17 cellular contexts compared by ENCODE assay signal in the genomic region with DNA sequence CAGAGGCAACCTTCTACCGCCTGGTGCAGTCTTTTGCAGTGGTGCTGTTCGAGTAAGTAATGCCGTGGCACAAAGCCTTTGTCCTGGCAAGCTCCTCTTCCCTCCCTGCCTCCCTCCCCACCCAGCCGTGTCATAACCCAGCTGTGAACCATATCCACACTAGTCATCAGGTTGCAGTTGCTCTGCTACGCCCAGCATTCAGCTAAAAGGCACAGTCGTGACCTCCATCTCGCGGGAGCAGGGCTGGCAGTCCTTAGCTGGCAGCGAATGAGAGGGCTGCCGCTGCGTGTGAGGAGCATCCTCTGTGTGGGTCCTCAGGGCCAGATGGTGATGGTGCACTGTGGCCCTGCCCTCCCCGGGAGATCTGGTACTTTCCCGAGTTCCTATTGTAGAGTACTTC. TPM values are rescaled to one million over a fixed set of nuclear protein-coding genes. Genes with fewer than 3 reads are reported as not detected.
A peak's percentile ranks its signal among the peaks of the same experiment; 100 is the strongest.
DNase-seq lines count a peak whose midpoint lies in the region; ATAC-seq and TF ChIP-seq lines count a peak whose summit lies in the region.
"Had no signal": no experiment of that assay in that cellular context is flagged by ENCODE, and none has a peak within 500 bp of the region (broad histone marks: within the 10 kb centered on the region; RNA-seq: fewer than 3 reads in every experiment).

No MANE protein-coding gene starts in this region.

- peaks cover 24% of the 10 kb centered on the region for H3K4me1 Mint-ChIP-seq in CD14-positive monocyte

- H3K27me3 Mint-ChIP-seq in CD14-positive monocyte (ENCODE audit: low read depth in 3 of 3): peaks cover 1 to 4% (median 2%) of the 10 kb centered on the region in 3 donors
- H3K27me3 Mint-ChIP-seq: activated CD4-positive, alpha-beta memory T cell treated with anti-CD3 and anti-CD28 coated beads for 36 hours had no signal

- H3K4me3 Mint-ChIP-seq in CD14-positive monocyte: no peak overlapping the region
- H3K4me3 Mint-ChIP-seq: activated CD4-positive, alpha-beta memory T cell treated with anti-CD3 and anti-CD28 coated beads for 36 hours had no signal

- H3K9me3 Mint-ChIP-seq in CD14-positive monocyte: no peaks in the 10 kb centered on the region
- H3K9me3 Mint-ChIP-seq: activated CD4-positive, alpha-beta memory T cell treated with anti-CD3 and anti-CD28 coated beads for 36 hours had no signal

- ATAC-seq in omental fat pad (ENCODE audit: low FRiP score): peak; percentile 65
- ATAC-seq: HCT116 had no signal

- H3K36me3 Mint-ChIP-seq in CD14-positive monocyte: peaks cover 85 to 98% of the 10 kb centered on the region in 2 donors

- H3K27ac Mint-ChIP-seq in CD14-positive monocyte: no peak overlapping the region
- H3K27ac Mint-ChIP-seq: activated CD4-positive, alpha-beta memory T cell treated with anti-CD3 and anti-CD28 coated beads for 36 hours had no signal

- DNase-seq in Daoy (ENCODE audit: low read depth) (peak; percentile 21), NCI-H2227 (lab: John Stamatoyannopoulos, UW; ENCODE audit: unreplicated experiment) (peak; percentile 84), fibroblast of the conjunctiva (ENCODE audit: low read depth) (peak; percentile 59), omental fat pad (ENCODE audit: low spot score) (no peak), CD14-positive monocyte (ENCODE audit: low spot score) (no peak), SW 1271 (lab: John Stamatoyannopoulos, UW) (no peak), DMS 273 (lab: John Stamatoyannopoulos, UW; ENCODE audit: unreplicated experiment) (no peak), glomerular visceral epithelial cell (ENCODE audit: extremely low spot score) (no peak)
- DNase-seq: activated CD4-positive, alpha-beta memory T cell treated with anti-CD3 and anti-CD28 coated beads for 36 hours; activated effector memory CD4-positive, alpha-beta T cell treated with anti-CD3 and anti-CD28 coated beads, Interleukin-2, amount 50 U/mL, for 16 hours; MM.1S; NCI-H510A treated with DMSO at 0.1 percent for 48 hours; stomach; T-helper 9 cell had no signal

- TF ChIP-seq CTCF in omental fat pad (IDR thresholded peaks at IDR 0.05) (no peak), CD14-positive monocyte (IDR thresholded peaks at IDR 0.05) (no peak)

- intact Hi-C loops in CD14-positive monocyte (cut with micrococcal nuclease): no loop called here

RNA-seq across cellular contexts. Expression of a gene that starts 39.3 kb away (rescaled TPM):
- total RNA-seq in Daoy (2014; rRNA removed; shearing (Covaris generic)): not detected in 2 replicates
- not detected for total RNA-seq in omental fat pad
- polyA plus RNA-seq in CD14-positive monocyte: not detected
- total RNA-seq: activated CD4-positive, alpha-beta memory T cell treated with anti-CD3 and anti-CD28 coated beads for 36 hours; breast epithelium; RPMI7951 had no signal

RNA-seq across cellular contexts. Expression of a gene that starts 45.4 kb away (rescaled TPM):
- 2.1 and 32.9 TPM in 2 replicates for total RNA-seq in Daoy (2014; rRNA removed; shearing (Covaris generic))
- total RNA-seq in omental fat pad: 10 to 100 TPM in 3 of 4 donors, 1 to 10 TPM in 1; 9.1 to 13.2 (median 11.2) TPM
- 10 to 100 TPM; 21.4 to 32.7 TPM for polyA plus RNA-seq in CD14-positive monocyte

Comparison
In these comparisons a context has a peak if more than half of its experiments do, and no peak if none do; other contexts are left out.
1. DNase-seq: peak in Daoy (single experiment), NCI-H2227 (single experiment) and fibroblast of the conjunctiva (single experiment); none in omental fat pad (single experiment), CD14-positive monocyte (single experiment), SW 1271 (0 of 2), DMS 273 (single experiment) and glomerular visceral epithelial cell (single experiment).